ENCODE assay signal across 20 cellular contexts in the genomic region with DNA sequence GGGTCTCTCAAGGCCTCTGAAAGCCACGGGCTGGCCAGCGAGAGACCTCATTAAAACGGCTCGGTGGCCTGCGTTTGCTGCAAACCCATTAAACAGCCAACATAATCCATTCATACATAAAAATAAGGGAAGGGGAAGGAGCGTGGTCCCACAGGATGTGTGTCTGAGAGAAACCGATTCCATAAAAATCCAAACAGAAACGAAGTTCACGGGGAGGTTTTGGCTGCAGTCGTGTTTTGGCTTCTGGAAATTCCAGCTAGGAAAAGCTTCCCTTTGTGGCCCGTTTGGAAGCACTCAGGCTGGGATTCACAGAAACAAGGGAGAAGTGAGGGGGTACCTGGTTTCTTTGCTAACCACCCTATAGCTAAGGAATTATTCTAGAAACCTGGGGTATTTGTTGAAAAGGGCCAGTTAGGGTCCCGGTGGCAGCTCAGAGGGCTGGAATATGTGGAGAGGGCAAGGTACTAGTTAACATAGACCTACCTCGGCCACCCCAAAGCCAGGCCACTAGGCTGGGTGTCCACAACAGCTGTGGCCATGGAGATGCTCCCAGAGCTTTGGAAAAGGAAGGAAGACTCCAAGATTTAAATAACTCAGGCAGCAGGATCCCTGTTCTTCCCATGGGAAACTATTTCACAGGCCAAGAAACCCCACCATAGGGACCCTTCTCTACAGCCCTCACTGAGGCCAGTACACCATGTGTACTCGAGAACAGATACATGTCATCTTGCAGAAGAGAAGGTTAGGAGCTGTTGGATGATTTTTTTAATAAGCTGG.
"Had no signal": no experiment of that assay in that cellular context is flagged by ENCODE, and none has a peak within 500 bp of the region (broad histone marks: within the 10 kb centered on the region; RNA-seq: fewer than 3 reads in every experiment).

No MANE protein-coding gene starts in this region.

- H3K4me1 Mint-ChIP-seq: activated CD4-positive, alpha-beta T cell treated with anti-CD3 and anti-CD28 coated beads, Interleukin-2, amount 10 ng/mL, durations not matched to agents 24 days and 14 days; memory B cell had no signal

- H3K9me3 ChIP-seq: body of pancreas, colonic mucosa, SJSA1, thoracic aorta had no signal

- H3K27ac Mint-ChIP-seq: activated CD4-positive, alpha-beta T cell treated with anti-CD3 and anti-CD28 coated beads, Interleukin-2, amount 10 ng/mL, durations not matched to agents 24 days and 14 days; activated CD8-positive, alpha-beta T cell treated with anti-CD3 and anti-CD28 coated beads, Interleukin-2, amount 10 ng/mL, durations not matched to agents 7 days and 5 days; activated naive CD4-positive, alpha-beta T cell treated with anti-CD3 and anti-CD28 coated beads, Interleukin-2, amount 50 U/mL, for 72 hours; activated T-cell treated with anti-CD3 and anti-CD28 coated beads, Interleukin-2, amount 50 U/mL, for 72 hours; memory B cell; WTC11 had no signal

- H3K4me3 ChIP-seq: body of pancreas, colonic mucosa, SJSA1, skin epidermis, thoracic aorta had no signal

- H3K36me3 ChIP-seq: colonic mucosa, SJSA1, thoracic aorta had no signal

- H3K4me1 ChIP-seq: body of pancreas, colonic mucosa had no signal

- H3K27me3 ChIP-seq: body of pancreas, colonic mucosa, SJSA1 had no signal

- ATAC-seq: activated CD8-positive, alpha-beta T cell treated with anti-CD3 and anti-CD28 coated beads, Interleukin-2, amount 10 ng/mL, durations not matched to agents 7 days and 5 days; activated naive CD4-positive, alpha-beta T cell treated with anti-CD3 and anti-CD28 coated beads, Interleukin-2, amount 50 U/mL, for 72 hours; activated T-cell treated with anti-CD3 and anti-CD28 coated beads, Interleukin-2, amount 50 U/mL, for 72 hours; body of pancreas; WTC11 had no signal

- H3K9me3 Mint-ChIP-seq: activated CD4-positive, alpha-beta T cell treated with anti-CD3 and anti-CD28 coated beads, Interleukin-2, amount 10 ng/mL, durations not matched to agents 24 days and 14 days; activated naive CD4-positive, alpha-beta T cell treated with anti-CD3 and anti-CD28 coated beads, Interleukin-2, amount 50 U/mL, for 72 hours; activated T-cell treated with anti-CD3 and anti-CD28 coated beads, Interleukin-2, amount 50 U/mL, for 72 hours; memory B cell; WTC11 had no signal

- DNase-seq: activated CD4-positive, alpha-beta T cell treated with anti-CD3 and anti-CD28 coated beads, Interleukin-2, amount 10 ng/mL, durations not matched to agents 24 days and 14 days; activated CD8-positive, alpha-beta memory T cell treated with anti-CD3 and anti-CD28 coated beads, Interleukin-2, amount 50 U/mL, for 48 hours; activated CD8-positive, alpha-beta T cell treated with anti-CD3 and anti-CD28 coated beads, Interleukin-2, amount 10 ng/mL, durations not matched to agents 7 days and 5 days; activated gamma-delta T cell; activated T-cell treated with anti-CD3 and anti-CD28 coated beads, Interleukin-2, amount 50 U/mL, for 72 hours; body of pancreas; central memory CD4-positive, alpha-beta T cell; colonic mucosa; effector CD8-positive, alpha-beta T cell; foreskin melanocyte; stimulated activated CD4-positive, alpha-beta T cell treated with anti-CD3 and anti-CD28 coated beads, Interleukin-4, amount 100 ng/mL, for 4 hours; stimulated activated CD8-positive, alpha-beta memory T cell treated with anti-CD3 and anti-CD28 coated beads, Interleukin-4, amount 100 ng/mL, for 48 hours; stimulated activated naive CD4-positive, alpha-beta T cell treated with Interleukin-2 at 50 U/mL for 16 hours; T-helper 2 cell had no signal

- H3K4me3 Mint-ChIP-seq: activated CD4-positive, alpha-beta T cell treated with anti-CD3 and anti-CD28 coated beads, Interleukin-2, amount 10 ng/mL, durations not matched to agents 24 days and 14 days; activated CD8-positive, alpha-beta T cell treated with anti-CD3 and anti-CD28 coated beads, Interleukin-2, amount 10 ng/mL, durations not matched to agents 7 days and 5 days; activated T-cell treated with anti-CD3 and anti-CD28 coated beads, Interleukin-2, amount 50 U/mL, for 72 hours; memory B cell; WTC11 had no signal

- H3K27ac ChIP-seq: body of pancreas, colonic mucosa, SJSA1, thoracic aorta had no signal

- H3K27me3 Mint-ChIP-seq: activated CD4-positive, alpha-beta T cell treated with anti-CD3 and anti-CD28 coated beads, Interleukin-2, amount 10 ng/mL, durations not matched to agents 24 days and 14 days; memory B cell had no signal
